In the genomic region with DNA sequence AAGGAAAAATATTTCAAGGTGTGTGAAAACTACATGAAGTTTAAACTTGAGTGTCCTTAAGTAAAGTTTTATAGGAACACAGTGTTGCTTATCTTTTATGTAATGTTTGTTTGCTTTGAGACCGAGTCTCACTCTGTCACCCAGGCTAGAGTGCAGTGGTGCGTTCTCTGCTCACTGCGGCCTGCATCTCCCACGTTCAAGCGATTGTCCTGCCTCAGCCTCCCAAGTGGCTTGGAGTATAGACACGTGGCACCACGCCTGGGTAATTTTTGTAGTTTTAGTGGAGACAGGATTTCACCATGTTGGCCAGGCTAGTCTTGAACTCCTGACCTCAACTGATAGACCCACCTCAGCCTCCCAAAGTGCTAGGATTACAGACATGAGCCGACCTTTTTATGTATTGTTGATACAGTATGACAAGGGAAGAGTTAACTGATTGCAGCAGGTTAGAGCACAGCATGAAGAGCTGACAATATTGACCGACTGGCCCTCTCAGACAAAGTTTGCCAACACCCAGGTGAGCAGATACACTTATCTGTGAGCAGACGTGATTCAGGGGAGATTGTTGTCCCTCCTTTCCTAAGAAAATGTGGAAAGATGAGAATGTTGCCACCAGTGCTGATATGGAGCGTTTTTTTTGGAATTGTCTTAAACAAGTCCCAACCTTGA, we compare ENCODE assay signal across 1 cellular context.
TF ChIP-seq lines count a peak whose summit lies in the region.

No MANE protein-coding gene starts in this region.

TF ChIP-seq in HepG2, 621 proteins besides CTCF, POLR2A, EP300 and RAD21 (continued from another document and continues in another):
- TF ChIP-seq, protein P1, sequence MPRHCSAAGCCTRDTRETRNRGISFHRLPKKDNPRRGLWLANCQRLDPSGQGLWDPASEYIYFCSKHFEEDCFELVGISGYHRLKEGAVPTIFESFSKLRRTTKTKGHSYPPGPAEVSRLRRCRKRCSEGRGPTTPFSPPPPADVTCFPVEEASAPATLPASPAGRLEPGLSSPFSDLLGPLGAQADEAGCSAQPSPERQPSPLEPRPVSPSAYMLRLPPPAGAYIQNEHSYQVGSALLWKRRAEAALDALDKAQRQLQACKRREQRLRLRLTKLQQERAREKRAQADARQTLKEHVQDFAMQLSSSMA (CRISPR knock-in tag; IDR thresholded peaks at IDR 0.05): no peak
- TF ChIP-seq PHF8 (CRISPR knock-in tag; IDR thresholded peaks at IDR 0.05) (0 out of 2 replicates have a peak, but pooled peaks have one; percentile 24), YY1 (IDR thresholded peaks at IDR 0.05; ENCODE audit: insufficient read depth, insufficient replicate concordance, low read depth, low read length) (no peak), CBX5 (CRISPR knock-in tag; IDR thresholded peaks at IDR 0.05; ENCODE audit: borderline replicate concordance) (no peak), ZMYM3 (CRISPR knock-in tag; IDR thresholded peaks at IDR 0.05) (peak; percentile 51; the same call in 1 of the 2 replicates), PCBP1 (IDR thresholded peaks at IDR 0.05; ENCODE audit: borderline replicate concordance, low read depth, low read length) (no peak), AKAP8 (CRISPR knock-in tag; IDR thresholded peaks at IDR 0.05) (peak; percentile 32; the same call in 1 of the 2 replicates), PHF21A (CRISPR knock-in tag; IDR thresholded peaks at IDR 0.05) (no peak), ARID2 (CRISPR knock-in tag; IDR thresholded peaks at IDR 0.05; ENCODE audit: borderline replicate concordance) (no peak), ZMYM2 (CRISPR knock-in tag; IDR thresholded peaks at IDR 0.05) (0 out of 2 replicates have a peak, but pooled peaks have one; percentile 36), ZNF460 (CRISPR knock-in tag; IDR thresholded peaks at IDR 0.05; ENCODE audit: borderline replicate concordance) (no peak), ZFP41 (CRISPR knock-in tag; IDR thresholded peaks at IDR 0.05; ENCODE audit: borderline replicate concordance) (no peak), ZKSCAN5 (CRISPR knock-in tag; IDR thresholded peaks at IDR 0.05) (no peak), CEBPG (CRISPR knock-in tag; IDR thresholded peaks at IDR 0.05) (0 out of 2 replicates have a peak, but pooled peaks have one; percentile 5), SOX13 (IDR thresholded peaks at IDR 0.05) (no peak), SOX13 (CRISPR knock-in tag; conservative IDR thresholded peaks at IDR 0.05 in 1 of 2, IDR thresholded peaks at IDR 0.05 in 1 of 2) (0 out of 4 replicates have a peak, but pooled peaks of 1 of the 2 experiments have one; percentile 19), RARG (CRISPR knock-in tag; IDR thresholded peaks at IDR 0.05; ENCODE audit: low read depth) (no peak), HNRNPLL (IDR thresholded peaks at IDR 0.05; ENCODE audit: low read depth, low read length, poor library complexity, severe bottlenecking) (no peak), KDM5A (IDR thresholded peaks at IDR 0.05; ENCODE audit: borderline replicate concordance, low read length) (no peak), NFATC3 (CRISPR knock-in tag; IDR thresholded peaks at IDR 0.05) (no peak), TBL1XR1 (IDR thresholded peaks at IDR 0.05; ENCODE audit: borderline replicate concordance, low read length, partially characterized antibody) (no peak), HNRNPH1 (optimal IDR thresholded peaks at IDR 0.05; ENCODE audit: low read depth, low read length) (no peak), MIER2 (CRISPR knock-in tag; IDR thresholded peaks at IDR 0.05) (no peak), ZNF331 (CRISPR knock-in tag; IDR thresholded peaks at IDR 0.05) (no peak), SCMH1 (CRISPR knock-in tag; IDR thresholded peaks at IDR 0.05; ENCODE audit: borderline replicate concordance) (no peak), RBFOX2 (IDR thresholded peaks at IDR 0.05; ENCODE audit: low read depth, low read length) (no peak), TCF7L2 (IDR thresholded peaks at IDR 0.05; ENCODE audit: low read depth, low read length) (no peak), RBM22 (optimal IDR thresholded peaks at IDR 0.05; ENCODE audit: low read length) (no peak), ZNF556 (CRISPR knock-in tag; IDR thresholded peaks at IDR 0.05; ENCODE audit: borderline replicate concordance) (no peak), SMYD3 (CRISPR knock-in tag; IDR thresholded peaks at IDR 0.05) (no peak), RELA (CRISPR knock-in tag; IDR thresholded peaks at IDR 0.05) (no peak), DNMT1 (CRISPR knock-in tag; IDR thresholded peaks at IDR 0.05) (0 out of 2 replicates have a peak, but pooled peaks have one; percentile 28)
- TF ChIP-seq, protein P2, sequence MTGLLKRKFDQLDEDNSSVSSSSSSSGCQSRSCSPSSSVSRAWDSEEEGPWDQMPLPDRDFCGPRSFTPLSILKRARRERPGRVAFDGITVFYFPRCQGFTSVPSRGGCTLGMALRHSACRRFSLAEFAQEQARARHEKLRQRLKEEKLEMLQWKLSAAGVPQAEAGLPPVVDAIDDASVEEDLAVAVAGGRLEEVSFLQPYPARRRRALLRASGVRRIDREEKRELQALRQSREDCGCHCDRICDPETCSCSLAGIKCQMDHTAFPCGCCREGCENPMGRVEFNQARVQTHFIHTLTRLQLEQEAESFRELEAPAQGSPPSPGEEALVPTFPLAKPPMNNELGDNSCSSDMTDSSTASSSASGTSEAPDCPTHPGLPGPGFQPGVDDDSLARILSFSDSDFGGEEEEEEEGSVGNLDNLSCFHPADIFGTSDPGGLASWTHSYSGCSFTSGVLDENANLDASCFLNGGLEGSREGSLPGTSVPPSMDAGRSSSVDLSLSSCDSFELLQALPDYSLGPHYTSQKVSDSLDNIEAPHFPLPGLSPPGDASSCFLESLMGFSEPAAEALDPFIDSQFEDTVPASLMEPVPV (CRISPR knock-in tag; IDR thresholded peaks at IDR 0.05): no peak
- TF ChIP-seq, protein P3, sequence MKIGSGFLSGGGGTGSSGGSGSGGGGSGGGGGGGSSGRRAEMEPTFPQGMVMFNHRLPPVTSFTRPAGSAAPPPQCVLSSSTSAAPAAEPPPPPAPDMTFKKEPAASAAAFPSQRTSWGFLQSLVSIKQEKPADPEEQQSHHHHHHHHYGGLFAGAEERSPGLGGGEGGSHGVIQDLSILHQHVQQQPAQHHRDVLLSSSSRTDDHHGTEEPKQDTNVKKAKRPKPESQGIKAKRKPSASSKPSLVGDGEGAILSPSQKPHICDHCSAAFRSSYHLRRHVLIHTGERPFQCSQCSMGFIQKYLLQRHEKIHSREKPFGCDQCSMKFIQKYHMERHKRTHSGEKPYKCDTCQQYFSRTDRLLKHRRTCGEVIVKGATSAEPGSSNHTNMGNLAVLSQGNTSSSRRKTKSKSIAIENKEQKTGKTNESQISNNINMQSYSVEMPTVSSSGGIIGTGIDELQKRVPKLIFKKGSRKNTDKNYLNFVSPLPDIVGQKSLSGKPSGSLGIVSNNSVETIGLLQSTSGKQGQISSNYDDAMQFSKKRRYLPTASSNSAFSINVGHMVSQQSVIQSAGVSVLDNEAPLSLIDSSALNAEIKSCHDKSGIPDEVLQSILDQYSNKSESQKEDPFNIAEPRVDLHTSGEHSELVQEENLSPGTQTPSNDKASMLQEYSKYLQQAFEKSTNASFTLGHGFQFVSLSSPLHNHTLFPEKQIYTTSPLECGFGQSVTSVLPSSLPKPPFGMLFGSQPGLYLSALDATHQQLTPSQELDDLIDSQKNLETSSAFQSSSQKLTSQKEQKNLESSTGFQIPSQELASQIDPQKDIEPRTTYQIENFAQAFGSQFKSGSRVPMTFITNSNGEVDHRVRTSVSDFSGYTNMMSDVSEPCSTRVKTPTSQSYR (CRISPR knock-in tag; IDR thresholded peaks at IDR 0.05; ENCODE audit: borderline replicate concordance): no peak
- TF ChIP-seq, protein P4, sequence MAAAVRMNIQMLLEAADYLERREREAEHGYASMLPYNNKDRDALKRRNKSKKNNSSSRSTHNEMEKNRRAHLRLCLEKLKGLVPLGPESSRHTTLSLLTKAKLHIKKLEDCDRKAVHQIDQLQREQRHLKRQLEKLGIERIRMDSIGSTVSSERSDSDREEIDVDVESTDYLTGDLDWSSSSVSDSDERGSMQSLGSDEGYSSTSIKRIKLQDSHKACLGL (CRISPR knock-in tag; IDR thresholded peaks at IDR 0.05): no peak
- TF ChIP-seq, protein P5, sequence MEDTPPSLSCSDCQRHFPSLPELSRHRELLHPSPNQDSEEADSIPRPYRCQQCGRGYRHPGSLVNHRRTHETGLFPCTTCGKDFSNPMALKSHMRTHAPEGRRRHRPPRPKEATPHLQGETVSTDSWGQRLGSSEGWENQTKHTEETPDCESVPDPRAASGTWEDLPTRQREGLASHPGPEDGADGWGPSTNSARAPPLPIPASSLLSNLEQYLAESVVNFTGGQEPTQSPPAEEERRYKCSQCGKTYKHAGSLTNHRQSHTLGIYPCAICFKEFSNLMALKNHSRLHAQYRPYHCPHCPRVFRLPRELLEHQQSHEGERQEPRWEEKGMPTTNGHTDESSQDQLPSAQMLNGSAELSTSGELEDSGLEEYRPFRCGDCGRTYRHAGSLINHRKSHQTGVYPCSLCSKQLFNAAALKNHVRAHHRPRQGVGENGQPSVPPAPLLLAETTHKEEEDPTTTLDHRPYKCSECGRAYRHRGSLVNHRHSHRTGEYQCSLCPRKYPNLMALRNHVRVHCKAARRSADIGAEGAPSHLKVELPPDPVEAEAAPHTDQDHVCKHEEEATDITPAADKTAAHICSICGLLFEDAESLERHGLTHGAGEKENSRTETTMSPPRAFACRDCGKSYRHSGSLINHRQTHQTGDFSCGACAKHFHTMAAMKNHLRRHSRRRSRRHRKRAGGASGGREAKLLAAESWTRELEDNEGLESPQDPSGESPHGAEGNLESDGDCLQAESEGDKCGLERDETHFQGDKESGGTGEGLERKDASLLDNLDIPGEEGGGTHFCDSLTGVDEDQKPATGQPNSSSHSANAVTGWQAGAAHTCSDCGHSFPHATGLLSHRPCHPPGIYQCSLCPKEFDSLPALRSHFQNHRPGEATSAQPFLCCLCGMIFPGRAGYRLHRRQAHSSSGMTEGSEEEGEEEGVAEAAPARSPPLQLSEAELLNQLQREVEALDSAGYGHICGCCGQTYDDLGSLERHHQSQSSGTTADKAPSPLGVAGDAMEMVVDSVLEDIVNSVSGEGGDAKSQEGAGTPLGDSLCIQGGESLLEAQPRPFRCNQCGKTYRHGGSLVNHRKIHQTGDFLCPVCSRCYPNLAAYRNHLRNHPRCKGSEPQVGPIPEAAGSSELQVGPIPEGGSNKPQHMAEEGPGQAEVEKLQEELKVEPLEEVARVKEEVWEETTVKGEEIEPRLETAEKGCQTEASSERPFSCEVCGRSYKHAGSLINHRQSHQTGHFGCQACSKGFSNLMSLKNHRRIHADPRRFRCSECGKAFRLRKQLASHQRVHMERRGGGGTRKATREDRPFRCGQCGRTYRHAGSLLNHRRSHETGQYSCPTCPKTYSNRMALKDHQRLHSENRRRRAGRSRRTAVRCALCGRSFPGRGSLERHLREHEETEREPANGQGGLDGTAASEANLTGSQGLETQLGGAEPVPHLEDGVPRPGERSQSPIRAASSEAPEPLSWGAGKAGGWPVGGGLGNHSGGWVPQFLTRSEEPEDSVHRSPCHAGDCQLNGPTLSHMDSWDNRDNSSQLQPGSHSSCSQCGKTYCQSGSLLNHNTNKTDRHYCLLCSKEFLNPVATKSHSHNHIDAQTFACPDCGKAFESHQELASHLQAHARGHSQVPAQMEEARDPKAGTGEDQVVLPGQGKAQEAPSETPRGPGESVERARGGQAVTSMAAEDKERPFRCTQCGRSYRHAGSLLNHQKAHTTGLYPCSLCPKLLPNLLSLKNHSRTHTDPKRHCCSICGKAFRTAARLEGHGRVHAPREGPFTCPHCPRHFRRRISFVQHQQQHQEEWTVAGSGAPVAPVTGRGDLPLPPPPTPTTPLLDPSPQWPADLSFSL (CRISPR knock-in tag; IDR thresholded peaks at IDR 0.05): no peak
- TF ChIP-seq, protein P6, sequence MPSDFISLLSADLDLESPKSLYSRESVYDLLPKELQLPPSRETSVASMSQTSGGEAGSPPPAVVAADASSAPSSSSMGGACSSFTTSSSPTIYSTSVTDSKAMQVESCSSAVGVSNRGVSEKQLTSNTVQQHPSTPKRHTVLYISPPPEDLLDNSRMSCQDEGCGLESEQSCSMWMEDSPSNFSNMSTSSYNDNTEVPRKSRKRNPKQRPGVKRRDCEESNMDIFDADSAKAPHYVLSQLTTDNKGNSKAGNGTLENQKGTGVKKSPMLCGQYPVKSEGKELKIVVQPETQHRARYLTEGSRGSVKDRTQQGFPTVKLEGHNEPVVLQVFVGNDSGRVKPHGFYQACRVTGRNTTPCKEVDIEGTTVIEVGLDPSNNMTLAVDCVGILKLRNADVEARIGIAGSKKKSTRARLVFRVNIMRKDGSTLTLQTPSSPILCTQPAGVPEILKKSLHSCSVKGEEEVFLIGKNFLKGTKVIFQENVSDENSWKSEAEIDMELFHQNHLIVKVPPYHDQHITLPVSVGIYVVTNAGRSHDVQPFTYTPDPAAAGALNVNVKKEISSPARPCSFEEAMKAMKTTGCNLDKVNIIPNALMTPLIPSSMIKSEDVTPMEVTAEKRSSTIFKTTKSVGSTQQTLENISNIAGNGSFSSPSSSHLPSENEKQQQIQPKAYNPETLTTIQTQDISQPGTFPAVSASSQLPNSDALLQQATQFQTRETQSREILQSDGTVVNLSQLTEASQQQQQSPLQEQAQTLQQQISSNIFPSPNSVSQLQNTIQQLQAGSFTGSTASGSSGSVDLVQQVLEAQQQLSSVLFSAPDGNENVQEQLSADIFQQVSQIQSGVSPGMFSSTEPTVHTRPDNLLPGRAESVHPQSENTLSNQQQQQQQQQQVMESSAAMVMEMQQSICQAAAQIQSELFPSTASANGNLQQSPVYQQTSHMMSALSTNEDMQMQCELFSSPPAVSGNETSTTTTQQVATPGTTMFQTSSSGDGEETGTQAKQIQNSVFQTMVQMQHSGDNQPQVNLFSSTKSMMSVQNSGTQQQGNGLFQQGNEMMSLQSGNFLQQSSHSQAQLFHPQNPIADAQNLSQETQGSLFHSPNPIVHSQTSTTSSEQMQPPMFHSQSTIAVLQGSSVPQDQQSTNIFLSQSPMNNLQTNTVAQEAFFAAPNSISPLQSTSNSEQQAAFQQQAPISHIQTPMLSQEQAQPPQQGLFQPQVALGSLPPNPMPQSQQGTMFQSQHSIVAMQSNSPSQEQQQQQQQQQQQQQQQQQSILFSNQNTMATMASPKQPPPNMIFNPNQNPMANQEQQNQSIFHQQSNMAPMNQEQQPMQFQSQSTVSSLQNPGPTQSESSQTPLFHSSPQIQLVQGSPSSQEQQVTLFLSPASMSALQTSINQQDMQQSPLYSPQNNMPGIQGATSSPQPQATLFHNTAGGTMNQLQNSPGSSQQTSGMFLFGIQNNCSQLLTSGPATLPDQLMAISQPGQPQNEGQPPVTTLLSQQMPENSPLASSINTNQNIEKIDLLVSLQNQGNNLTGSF (CRISPR knock-in tag; IDR thresholded peaks at IDR 0.05): no peak
- TF ChIP-seq, protein P7, sequence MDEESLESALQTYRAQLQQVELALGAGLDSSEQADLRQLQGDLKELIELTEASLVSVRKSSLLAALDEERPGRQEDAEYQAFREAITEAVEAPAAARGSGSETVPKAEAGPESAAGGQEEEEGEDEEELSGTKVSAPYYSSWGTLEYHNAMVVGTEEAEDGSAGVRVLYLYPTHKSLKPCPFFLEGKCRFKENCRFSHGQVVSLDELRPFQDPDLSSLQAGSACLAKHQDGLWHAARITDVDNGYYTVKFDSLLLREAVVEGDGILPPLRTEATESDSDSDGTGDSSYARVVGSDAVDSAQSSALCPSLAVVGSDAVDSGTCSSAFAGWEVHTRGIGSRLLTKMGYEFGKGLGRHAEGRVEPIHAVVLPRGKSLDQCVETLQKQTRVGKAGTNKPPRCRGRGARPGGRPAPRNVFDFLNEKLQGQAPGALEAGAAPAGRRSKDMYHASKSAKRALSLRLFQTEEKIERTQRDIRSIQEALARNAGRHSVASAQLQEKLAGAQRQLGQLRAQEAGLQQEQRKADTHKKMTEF (CRISPR knock-in tag; IDR thresholded peaks at IDR 0.05): no peak
